In the genomic region with DNA sequence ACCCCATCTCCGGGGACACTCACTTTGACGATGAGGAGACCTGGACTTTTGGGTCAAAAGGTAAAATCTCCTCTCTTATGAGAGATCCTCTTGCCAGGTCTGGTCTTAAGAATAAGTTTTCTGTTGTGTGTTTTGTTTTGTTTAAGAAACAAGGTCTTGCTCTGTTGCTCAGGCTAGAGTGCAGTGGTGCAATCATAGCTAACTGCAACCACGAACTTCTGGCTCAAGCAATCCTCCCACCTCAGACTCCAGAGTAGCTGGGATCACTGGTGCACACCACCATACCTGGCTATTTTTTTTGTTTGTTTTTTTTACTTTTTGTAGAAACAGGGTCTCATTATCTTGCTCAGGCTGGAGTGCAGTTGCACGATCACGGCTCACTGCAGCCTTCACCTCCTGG, we compare ENCODE assay signal across 14 cellular contexts. TPM values are rescaled to one million over a fixed set of nuclear protein-coding genes. Genes with fewer than 3 reads are reported as not detected.
"Had no signal": no experiment of that assay in that cellular context is flagged by ENCODE, and none has a peak within 500 bp of the region (broad histone marks: within the 10 kb centered on the region; RNA-seq: fewer than 3 reads in every experiment).

No MANE protein-coding gene starts in this region.

- H3K4me3 Mint-ChIP-seq: activated naive CD8-positive, alpha-beta T cell treated with anti-CD3 and anti-CD28 coated beads for 36 hours; type B pancreatic cell had no signal

- H3K36me3 ChIP-seq: ascending aorta had no signal

- ATAC-seq: left cardiac atrium; naive thymus-derived CD4-positive, alpha-beta T cell; psoas muscle; sciatic nerve had no signal

- DNase-seq: activated effector memory CD4-positive, alpha-beta T cell treated with anti-CD3 and anti-CD28 coated beads, Interleukin-2, amount 50 U/mL, for 16 hours; activated naive CD8-positive, alpha-beta T cell treated with anti-CD3 and anti-CD28 coated beads for 36 hours; activated T-cell treated with anti-CD3 and anti-CD28 coated beads for 4 hours; left cardiac atrium; naive thymus-derived CD4-positive, alpha-beta T cell; psoas muscle; stimulated activated CD4-positive, alpha-beta T cell treated with anti-CD3 and anti-CD28 coated beads, Interleukin-2, amount 100 ng/mL, for 24 hours; stimulated activated naive CD4-positive, alpha-beta T cell; substantia nigra had no signal

- H3K27ac ChIP-seq: ascending aorta, esophagus muscularis mucosa, psoas muscle had no signal

- H3K9me3 ChIP-seq: ascending aorta, esophagus muscularis mucosa, psoas muscle had no signal

- H3K9me3 Mint-ChIP-seq: activated naive CD8-positive, alpha-beta T cell treated with anti-CD3 and anti-CD28 coated beads for 36 hours; naive thymus-derived CD4-positive, alpha-beta T cell; type B pancreatic cell had no signal

- H3K27ac Mint-ChIP-seq: activated naive CD8-positive, alpha-beta T cell treated with anti-CD3 and anti-CD28 coated beads for 36 hours; type B pancreatic cell had no signal

- H3K4me3 ChIP-seq: ascending aorta, esophagus muscularis mucosa, psoas muscle had no signal

RNA-seq across cellular contexts. Expression of gene BICDL2, which starts 13.7 kb away (rescaled TPM):
- total RNA-seq: ascending aorta, left cardiac atrium, lung microvascular endothelial cell, psoas muscle had no signal
